1 cellular context compared by ENCODE assay signal in the genomic region with DNA sequence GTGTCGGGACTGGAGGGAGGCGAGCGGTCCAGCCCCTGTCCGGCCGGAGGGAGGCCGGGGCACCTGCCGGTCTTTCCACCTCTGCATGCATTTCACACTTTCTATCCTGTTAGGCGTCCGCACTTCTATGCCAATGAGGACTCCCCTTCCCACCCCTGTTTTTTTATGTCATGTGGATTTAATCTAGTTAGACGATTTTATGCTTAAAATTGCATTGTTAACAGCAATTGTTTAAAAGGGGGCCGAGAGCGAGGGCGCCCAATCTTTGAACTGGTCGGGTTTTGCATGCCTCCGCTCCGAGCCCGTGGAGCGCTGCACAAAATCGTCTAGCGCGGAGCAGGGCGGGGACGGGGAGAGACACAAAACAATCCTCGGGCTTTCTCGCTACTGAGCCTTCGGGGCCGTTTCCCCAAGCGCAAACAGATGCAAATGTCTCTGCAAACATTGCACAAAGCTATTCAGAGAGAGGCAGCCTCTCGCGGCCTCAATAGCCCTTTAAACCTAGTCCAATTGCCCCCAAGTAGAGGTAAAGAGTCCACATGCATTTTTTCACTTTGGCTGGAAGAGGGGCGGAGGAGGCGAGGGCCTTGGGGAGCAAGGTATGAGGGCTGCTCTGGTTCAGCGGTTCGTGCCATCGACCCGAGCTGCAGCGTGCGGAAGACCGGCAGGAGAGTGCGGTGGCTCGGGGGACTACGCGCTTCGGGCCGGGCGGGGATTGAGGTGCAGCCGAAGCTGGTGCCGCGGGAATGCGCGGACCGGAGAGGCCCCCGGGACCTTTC.
TF ChIP-seq lines count a peak whose summit lies in the region.

No MANE protein-coding gene starts in this region.

TF ChIP-seq in HepG2, 621 proteins besides CTCF, POLR2A, EP300 and RAD21 (continued from another document and continues in another):
- TF ChIP-seq, protein P1, sequence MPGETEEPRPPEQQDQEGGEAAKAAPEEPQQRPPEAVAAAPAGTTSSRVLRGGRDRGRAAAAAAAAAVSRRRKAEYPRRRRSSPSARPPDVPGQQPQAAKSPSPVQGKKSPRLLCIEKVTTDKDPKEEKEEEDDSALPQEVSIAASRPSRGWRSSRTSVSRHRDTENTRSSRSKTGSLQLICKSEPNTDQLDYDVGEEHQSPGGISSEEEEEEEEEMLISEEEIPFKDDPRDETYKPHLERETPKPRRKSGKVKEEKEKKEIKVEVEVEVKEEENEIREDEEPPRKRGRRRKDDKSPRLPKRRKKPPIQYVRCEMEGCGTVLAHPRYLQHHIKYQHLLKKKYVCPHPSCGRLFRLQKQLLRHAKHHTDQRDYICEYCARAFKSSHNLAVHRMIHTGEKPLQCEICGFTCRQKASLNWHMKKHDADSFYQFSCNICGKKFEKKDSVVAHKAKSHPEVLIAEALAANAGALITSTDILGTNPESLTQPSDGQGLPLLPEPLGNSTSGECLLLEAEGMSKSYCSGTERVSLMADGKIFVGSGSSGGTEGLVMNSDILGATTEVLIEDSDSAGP (CRISPR knock-in tag; IDR thresholded peaks at IDR 0.05; ENCODE audit: borderline replicate concordance): peak; percentile 29; the same call in 1 of the 2 replicates
- TF ChIP-seq TCF7 (IDR thresholded peaks at IDR 0.05; ENCODE audit: low read depth): peak; percentile 79
- no peak for TF ChIP-seq ZNF563 (CRISPR knock-in tag; IDR thresholded peaks at IDR 0.05)
- TF ChIP-seq ZNF773 (CRISPR knock-in tag; IDR thresholded peaks at IDR 0.05; ENCODE audit: borderline replicate concordance): no peak
- no peak for TF ChIP-seq ZNF660 (CRISPR knock-in tag; IDR thresholded peaks at IDR 0.05; ENCODE audit: borderline replicate concordance, low read depth)
- TF ChIP-seq MNT (IDR thresholded peaks at IDR 0.05): no peak
- TF ChIP-seq ZNF776 (CRISPR knock-in tag; IDR thresholded peaks at IDR 0.05): no peak
- no peak for TF ChIP-seq ZNF280D (CRISPR knock-in tag; IDR thresholded peaks at IDR 0.05)
- TF ChIP-seq FOXP1 (IDR thresholded peaks at IDR 0.05): no peak
- peak; percentile 73; the same call in 1 of the 2 replicates for TF ChIP-seq FOXP1 (CRISPR knock-in tag; IDR thresholded peaks at IDR 0.05)
- no peak for TF ChIP-seq SNRNP70 (IDR thresholded peaks at IDR 0.05; ENCODE audit: low read depth, low read length)
- TF ChIP-seq PHF21A (CRISPR knock-in tag; IDR thresholded peaks at IDR 0.05): peak; percentile 55; the same call in 1 of the 2 replicates
- peak; percentile 60 for TF ChIP-seq ZNF687 (CRISPR knock-in tag; IDR thresholded peaks at IDR 0.05)
- no peak for TF ChIP-seq ZMAT5 (CRISPR knock-in tag; IDR thresholded peaks at IDR 0.05; ENCODE audit: borderline replicate concordance, low read depth)
- TF ChIP-seq, protein P2, sequence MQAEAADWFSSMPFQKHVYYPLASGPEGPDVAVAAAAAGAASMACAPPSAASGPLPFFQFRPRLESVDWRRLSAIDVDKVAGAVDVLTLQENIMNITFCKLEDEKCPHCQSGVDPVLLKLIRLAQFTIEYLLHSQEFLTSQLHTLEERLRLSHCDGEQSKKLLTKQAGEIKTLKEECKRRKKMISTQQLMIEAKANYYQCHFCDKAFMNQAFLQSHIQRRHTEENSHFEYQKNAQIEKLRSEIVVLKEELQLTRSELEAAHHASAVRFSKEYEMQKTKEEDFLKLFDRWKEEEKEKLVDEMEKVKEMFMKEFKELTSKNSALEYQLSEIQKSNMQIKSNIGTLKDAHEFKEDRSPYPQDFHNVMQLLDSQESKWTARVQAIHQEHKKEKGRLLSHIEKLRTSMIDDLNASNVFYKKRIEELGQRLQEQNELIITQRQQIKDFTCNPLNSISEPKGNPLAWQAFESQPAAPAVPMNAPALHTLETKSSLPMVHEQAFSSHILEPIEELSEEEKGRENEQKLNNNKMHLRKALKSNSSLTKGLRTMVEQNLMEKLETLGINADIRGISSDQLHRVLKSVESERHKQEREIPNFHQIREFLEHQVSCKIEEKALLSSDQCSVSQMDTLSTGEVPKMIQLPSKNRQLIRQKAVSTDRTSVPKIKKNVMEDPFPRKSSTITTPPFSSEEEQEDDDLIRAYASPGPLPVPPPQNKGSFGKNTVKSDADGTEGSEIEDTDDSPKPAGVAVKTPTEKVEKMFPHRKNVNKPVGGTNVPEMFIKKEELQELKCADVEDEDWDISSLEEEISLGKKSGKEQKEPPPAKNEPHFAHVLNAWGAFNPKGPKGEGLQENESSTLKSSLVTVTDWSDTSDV (CRISPR knock-in tag; IDR thresholded peaks at IDR 0.05): no peak
- TF ChIP-seq ZMYM4 (CRISPR knock-in tag; IDR thresholded peaks at IDR 0.05): peak; percentile 29; the same call in 1 of the 2 replicates
- peak; percentile 67 for TF ChIP-seq FOXJ3 (CRISPR knock-in tag; IDR thresholded peaks at IDR 0.05; ENCODE audit: borderline replicate concordance)
- TF ChIP-seq, protein P3, sequence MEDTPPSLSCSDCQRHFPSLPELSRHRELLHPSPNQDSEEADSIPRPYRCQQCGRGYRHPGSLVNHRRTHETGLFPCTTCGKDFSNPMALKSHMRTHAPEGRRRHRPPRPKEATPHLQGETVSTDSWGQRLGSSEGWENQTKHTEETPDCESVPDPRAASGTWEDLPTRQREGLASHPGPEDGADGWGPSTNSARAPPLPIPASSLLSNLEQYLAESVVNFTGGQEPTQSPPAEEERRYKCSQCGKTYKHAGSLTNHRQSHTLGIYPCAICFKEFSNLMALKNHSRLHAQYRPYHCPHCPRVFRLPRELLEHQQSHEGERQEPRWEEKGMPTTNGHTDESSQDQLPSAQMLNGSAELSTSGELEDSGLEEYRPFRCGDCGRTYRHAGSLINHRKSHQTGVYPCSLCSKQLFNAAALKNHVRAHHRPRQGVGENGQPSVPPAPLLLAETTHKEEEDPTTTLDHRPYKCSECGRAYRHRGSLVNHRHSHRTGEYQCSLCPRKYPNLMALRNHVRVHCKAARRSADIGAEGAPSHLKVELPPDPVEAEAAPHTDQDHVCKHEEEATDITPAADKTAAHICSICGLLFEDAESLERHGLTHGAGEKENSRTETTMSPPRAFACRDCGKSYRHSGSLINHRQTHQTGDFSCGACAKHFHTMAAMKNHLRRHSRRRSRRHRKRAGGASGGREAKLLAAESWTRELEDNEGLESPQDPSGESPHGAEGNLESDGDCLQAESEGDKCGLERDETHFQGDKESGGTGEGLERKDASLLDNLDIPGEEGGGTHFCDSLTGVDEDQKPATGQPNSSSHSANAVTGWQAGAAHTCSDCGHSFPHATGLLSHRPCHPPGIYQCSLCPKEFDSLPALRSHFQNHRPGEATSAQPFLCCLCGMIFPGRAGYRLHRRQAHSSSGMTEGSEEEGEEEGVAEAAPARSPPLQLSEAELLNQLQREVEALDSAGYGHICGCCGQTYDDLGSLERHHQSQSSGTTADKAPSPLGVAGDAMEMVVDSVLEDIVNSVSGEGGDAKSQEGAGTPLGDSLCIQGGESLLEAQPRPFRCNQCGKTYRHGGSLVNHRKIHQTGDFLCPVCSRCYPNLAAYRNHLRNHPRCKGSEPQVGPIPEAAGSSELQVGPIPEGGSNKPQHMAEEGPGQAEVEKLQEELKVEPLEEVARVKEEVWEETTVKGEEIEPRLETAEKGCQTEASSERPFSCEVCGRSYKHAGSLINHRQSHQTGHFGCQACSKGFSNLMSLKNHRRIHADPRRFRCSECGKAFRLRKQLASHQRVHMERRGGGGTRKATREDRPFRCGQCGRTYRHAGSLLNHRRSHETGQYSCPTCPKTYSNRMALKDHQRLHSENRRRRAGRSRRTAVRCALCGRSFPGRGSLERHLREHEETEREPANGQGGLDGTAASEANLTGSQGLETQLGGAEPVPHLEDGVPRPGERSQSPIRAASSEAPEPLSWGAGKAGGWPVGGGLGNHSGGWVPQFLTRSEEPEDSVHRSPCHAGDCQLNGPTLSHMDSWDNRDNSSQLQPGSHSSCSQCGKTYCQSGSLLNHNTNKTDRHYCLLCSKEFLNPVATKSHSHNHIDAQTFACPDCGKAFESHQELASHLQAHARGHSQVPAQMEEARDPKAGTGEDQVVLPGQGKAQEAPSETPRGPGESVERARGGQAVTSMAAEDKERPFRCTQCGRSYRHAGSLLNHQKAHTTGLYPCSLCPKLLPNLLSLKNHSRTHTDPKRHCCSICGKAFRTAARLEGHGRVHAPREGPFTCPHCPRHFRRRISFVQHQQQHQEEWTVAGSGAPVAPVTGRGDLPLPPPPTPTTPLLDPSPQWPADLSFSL (CRISPR knock-in tag; IDR thresholded peaks at IDR 0.05): no peak
- no peak; the same call in 1 of the 2 replicates for TF ChIP-seq BRD4 (CRISPR knock-in tag; IDR thresholded peaks at IDR 0.05)
- 0 out of 2 replicates have a peak, but pooled peaks have one; percentile 58 for TF ChIP-seq ZNF703 (CRISPR knock-in tag; IDR thresholded peaks at IDR 0.05; ENCODE audit: borderline replicate concordance)
- no peak for TF ChIP-seq PPARG (CRISPR knock-in tag; conservative IDR thresholded peaks at IDR 0.05)
- 0 out of 2 replicates have a peak, but pooled peaks have one; percentile 52 for TF ChIP-seq RBAK (CRISPR knock-in tag; IDR thresholded peaks at IDR 0.05)
- TF ChIP-seq ZNF792 (CRISPR knock-in tag; IDR thresholded peaks at IDR 0.05): no peak
- peak; percentile 32; the same call in 1 of the 2 replicates for TF ChIP-seq ETV5 (CRISPR knock-in tag; IDR thresholded peaks at IDR 0.05; ENCODE audit: borderline replicate concordance)
